Comparison of ENCODE assay signal across 9 cellular contexts in genomic region chr3:192408007-192408655, GRCh38.
A peak's percentile ranks its signal among the peaks of the same experiment; 100 is the strongest.
DNase-seq lines count a peak whose midpoint lies in the region; TF ChIP-seq lines count a peak whose summit lies in the region.
"Had no signal": no experiment of that assay in that cellular context is flagged by ENCODE, and none has a peak within 500 bp of the region (broad histone marks: within the 10 kb centered on the region; RNA-seq: fewer than 3 reads in every experiment).

No MANE protein-coding gene starts in this region.

- WGBS in neuronal stem cell (ENCODE audit: extremely low coverage in 2 of 2, insufficient read length in 2 of 2, insufficient replicate concordance in 1 of 2), 2 donors: no CpG with 5 or more reads among the region's 51 CpGs

- no peaks in the 10 kb centered on the region for H3K36me3 ChIP-seq in A673 (ENCODE audit: insufficient read depth, low read length, poor library complexity, severe bottlenecking)
- no peaks in the 10 kb centered on the region for H3K36me3 ChIP-seq in SK-N-MC (ENCODE audit: insufficient read depth, low read length)
- no peaks in the 10 kb centered on the region for H3K36me3 ChIP-seq in neuronal stem cell (replicated peaks in 1 of 2; ENCODE audit: control insufficient read depth in 2 of 2, insufficient read depth in 2 of 2, low read length in 2 of 2)

- no peak for TF ChIP-seq CTCF in A673 (conservative IDR thresholded peaks at IDR 0.05; ENCODE audit: low read depth, low read length)
- no peak for TF ChIP-seq CTCF in glutamatergic neuron (IDR thresholded peaks at IDR 0.05; ENCODE audit: partially characterized antibody, unreplicated experiment)

- peaks cover 8% of the 10 kb centered on the region for H3K36me3 Mint-ChIP-seq in glutamatergic neuron (ENCODE audit: unreplicated experiment)

- H3K27ac ChIP-seq in A673 (ENCODE audit: low read depth, low read length, poor library complexity, severe bottlenecking) (no peak overlapping the region), SK-N-MC (no peak overlapping the region), neuronal stem cell (replicated peaks; ENCODE audit: low read length) (no peak overlapping the region)
- H3K27ac ChIP-seq: C4-2B had no signal

- peak overlapping the region; percentile 91 for H3K4me3 Mint-ChIP-seq in glutamatergic neuron (ENCODE audit: unreplicated experiment)

- H2AK5ac ChIP-seq in neuronal stem cell (ENCODE audit: low read depth, low read length): no peak overlapping the region

- CTCF ChIA-PET in A673 (lab: Charles Lee): no interaction called here

- BruUV-seq in A673 (replicated peaks; lab: Mats Ljungman, UMichigan): no TSS peak

- no peaks in the 10 kb centered on the region for H3K79me1 ChIP-seq in neuronal stem cell (ENCODE audit: low read depth, low read length)

- H3K27ac Mint-ChIP-seq in glutamatergic neuron (ENCODE audit: unreplicated experiment): no peak overlapping the region

- no peaks in the 10 kb centered on the region for H3K9me3 ChIP-seq in A673 (ENCODE audit: low read depth, low read length, poor library complexity, severe bottlenecking)
- no peaks in the 10 kb centered on the region for H3K9me3 ChIP-seq in SK-N-MC (ENCODE audit: low read depth, low read length)
- H3K9me3 ChIP-seq in neuronal stem cell (replicated peaks in 1 of 2; ENCODE audit: control insufficient read depth in 2 of 2, insufficient read depth in 1 of 2, low read depth in 1 of 2, low read length in 2 of 2): no peaks in the 10 kb centered on the region

- POLR2A ChIA-PET in A673 (lab: Charles Lee; ENCODE audit: low non-redundant PET): no interaction called here

- no peak overlapping the region for H3K4ac ChIP-seq in neuronal stem cell (ENCODE audit: low read length)

- DNase-seq in A673 (ENCODE audit: low spot score) (no peak), SK-N-MC (ENCODE audit: low read depth, low spot score) (no peak), glutamatergic neuron (peak; percentile 65), neuronal stem cell (ENCODE audit: low spot score) (peak; percentile 30), NCI-H146 (lab: John Stamatoyannopoulos, UW) (no peak), NCI-H1105 treated with DMSO at 0.1 percent for 48 hours (lab: John Stamatoyannopoulos, UW) (no peak), NCI-H345 treated with DMSO at 0.1 percent for 48 hours (lab: John Stamatoyannopoulos, UW; ENCODE audit: unreplicated experiment) (no peak), NCI-H2029 treated with DMSO at 0.1 percent for 48 hours (lab: John Stamatoyannopoulos, UW) (no peak)

- H3K4me1 ChIP-seq in A673 (ENCODE audit: insufficient read depth, low read length, poor library complexity, severe bottlenecking) (no peaks in the 10 kb centered on the region), neuronal stem cell (ENCODE audit: control insufficient read depth in 2 of 2, insufficient read depth in 1 of 2, low read depth in 1 of 2, low read length in 2 of 2) (no peaks in the 10 kb centered on the region)

- no peak overlapping the region for H4K91ac ChIP-seq in neuronal stem cell (ENCODE audit: low read depth, low read length, poor library complexity)

- no peak overlapping the region for H2BK12ac ChIP-seq in neuronal stem cell (ENCODE audit: low read length)

- peak overlapping the region; percentile 99 for H2AFZ ChIP-seq in neuronal stem cell (ENCODE audit: low read length)

- intact Hi-C loops in A673 (cut with micrococcal nuclease; ENCODE audit: unreplicated experiment): no loop called here

- H3K23ac ChIP-seq in neuronal stem cell (ENCODE audit: low read depth, low read length, poor library complexity): no peak overlapping the region

- peaks cover 7% of the 10 kb centered on the region for H3K4me1 Mint-ChIP-seq in glutamatergic neuron (ENCODE audit: low read depth, unreplicated experiment)

- H2BK120ac ChIP-seq in neuronal stem cell (ENCODE audit: low read depth, low read length): no peak overlapping the region

- H3K18ac ChIP-seq in neuronal stem cell (ENCODE audit: low read length): peak overlapping the region; percentile 76

- no peak overlapping the region for H4K8ac ChIP-seq in neuronal stem cell (ENCODE audit: low read depth, low read length)

- peak overlapping the region; percentile 96 for H3K4me2 ChIP-seq in neuronal stem cell (ENCODE audit: insufficient read depth, low read length, poor library complexity, severe bottlenecking)

- peaks cover 14% of the 10 kb centered on the region for H3K27me3 Mint-ChIP-seq in glutamatergic neuron (ENCODE audit: unreplicated experiment)

- H2BK5ac ChIP-seq in neuronal stem cell (ENCODE audit: low read length): no peak overlapping the region

- peak overlapping the region; percentile 52 for H3K9ac ChIP-seq in SK-N-MC (ENCODE audit: insufficient read length)
- peak overlapping the region; percentile 39 for H3K9ac ChIP-seq in neuronal stem cell (ENCODE audit: low read depth, low read length, poor library complexity)

- H3K4me3 ChIP-seq in A673 (ENCODE audit: low read depth, low read length, poor library complexity, severe bottlenecking) (peak overlapping the region; percentile 70), SK-N-MC (peak overlapping the region; percentile 92), neuronal stem cell (ENCODE audit: low read length in 2 of 2) (peak overlapping the region; percentile 71 to 94)

- H3K14ac ChIP-seq in neuronal stem cell (ENCODE audit: low read length): no peak overlapping the region

- peaks cover 4% of the 10 kb centered on the region for H3K9me3 Mint-ChIP-seq in glutamatergic neuron (ENCODE audit: unreplicated experiment)

- peak overlapping the region; percentile 35 for H2BK15ac ChIP-seq in neuronal stem cell (ENCODE audit: low read length)

- H3K27me3 ChIP-seq in A673 (replicated peaks; ENCODE audit: insufficient read depth, low read depth, low read length, poor library complexity) (peaks cover 44% of the 10 kb centered on the region), neuronal stem cell (ENCODE audit: control insufficient read depth in 3 of 3, insufficient read depth in 3 of 3, low read depth in 1 of 3, low read length in 3 of 3) (peaks cover 0 to 27% (median 3%) of the 10 kb centered on the region in 3 experiments)

Comparison
In these comparisons a context has a peak if more than half of its experiments do, and no peak if none do; other contexts are left out.
1. DNase-seq: peak in glutamatergic neuron (single experiment) and neuronal stem cell (single experiment); none in A673 (single experiment), SK-N-MC (single experiment), NCI-H146 (single experiment), NCI-H1105 treated with DMSO at 0.1 percent for 48 hours (single experiment), NCI-H345 treated with DMSO at 0.1 percent for 48 hours (single experiment) and NCI-H2029 treated with DMSO at 0.1 percent for 48 hours (single experiment).
2. Peak in every context shown above with its lines, with median percentiles within 50 percentile points of each other: H3K4me3 ChIP-seq.